Comparison of ENCODE assay signal across 11 cellular contexts in the genomic region with DNA sequence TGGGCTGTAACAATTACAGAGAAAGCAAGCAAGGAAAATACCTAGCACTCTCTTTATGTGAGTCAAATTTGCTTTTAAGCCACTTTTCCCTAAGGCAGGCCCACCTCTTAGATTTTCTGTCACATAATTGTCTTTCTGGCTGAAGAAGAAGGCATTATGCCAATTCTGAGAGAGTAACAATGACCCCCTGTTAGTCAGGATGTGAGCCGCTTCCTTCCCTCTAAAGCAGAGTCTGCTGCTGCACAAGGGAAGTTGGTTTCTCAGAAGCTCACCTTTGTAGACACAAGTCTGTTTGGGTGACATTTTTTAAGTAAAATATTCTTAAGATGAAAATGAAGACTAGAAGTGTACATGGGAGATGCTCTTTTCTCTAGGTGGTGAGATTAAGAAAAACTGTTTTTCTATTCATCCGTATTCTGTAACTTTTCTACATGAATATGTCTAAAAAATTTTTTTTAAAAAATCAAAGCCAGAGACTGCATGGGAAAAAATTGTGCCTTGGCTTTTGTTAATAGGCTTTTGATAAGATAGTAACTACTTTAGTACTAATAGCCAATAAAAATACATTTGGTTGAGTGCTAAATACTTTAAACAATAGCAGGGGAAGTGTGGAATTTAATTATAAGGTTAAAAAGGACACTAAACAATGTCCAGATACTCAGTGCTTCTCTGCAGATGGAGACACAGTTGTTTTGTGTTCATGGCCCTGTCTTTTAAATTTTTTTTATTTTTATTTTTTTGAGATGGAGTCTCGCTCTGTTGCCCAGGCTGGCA. TPM values are rescaled to one million over a fixed set of nuclear protein-coding genes. Genes with fewer than 3 reads are reported as not detected.
DNase-seq lines count a peak whose midpoint lies in the region; ATAC-seq and TF ChIP-seq lines count a peak whose summit lies in the region.
"Had no signal": no experiment of that assay in that cellular context is flagged by ENCODE, and none has a peak within 500 bp of the region (broad histone marks: within the 10 kb centered on the region; RNA-seq: fewer than 3 reads in every experiment).

No MANE protein-coding gene starts in this region.

- CTCF ChIA-PET in activated CD8-positive, alpha-beta T cell treated with anti-CD3 and anti-CD28 coated beads, Interleukin-2, amount 10 ng/mL, durations not matched to agents 7 days and 5 days (lab: Charles Lee) = interaction anchor here (0.7 to 13.6 kb wide), 3 partner anchors 10 to 287 kb away, joined by 3 to 321 read pairs (median 4); no protein-coding TSS in a partner anchor
- CTCF ChIA-PET in activated CD8-positive, alpha-beta T cell treated with anti-CD3 and anti-CD28 coated beads for 36 hours (lab: Charles Lee) = interaction anchor here (1.5 to 16.4 kb wide), 2 partner anchors 276 to 435 kb away, joined by 4 to 374 read pairs; no protein-coding TSS in a partner anchor

- H3K4me3 ChIP-seq in epithelial cell of esophagus (ENCODE audit: low read length) = no peak overlapping the region
- H3K4me3 ChIP-seq: lower lobe of right lung, pancreas, suprapubic skin had no signal

- intact Hi-C loops in activated CD8-positive, alpha-beta T cell treated with anti-CD3 and anti-CD28 coated beads for 36 hours (cut with micrococcal nuclease) = loop anchor here (5.0 kb wide), 1 partner anchor 90 kb away; the partner anchor contains the start of gene PELI1

- no peaks in the 10 kb centered on the region for H3K9me3 Mint-ChIP-seq in activated CD8-positive, alpha-beta T cell treated with anti-CD3 and anti-CD28 coated beads, Interleukin-2, amount 10 ng/mL, durations not matched to agents 7 days and 5 days (ENCODE audit: insufficient read depth)
- H3K9me3 Mint-ChIP-seq in activated CD8-positive, alpha-beta T cell treated with anti-CD3 and anti-CD28 coated beads for 36 hours = no peaks in the 10 kb centered on the region

- no peaks in the 10 kb centered on the region for H3K36me3 Mint-ChIP-seq in activated CD8-positive, alpha-beta T cell treated with anti-CD3 and anti-CD28 coated beads, Interleukin-2, amount 10 ng/mL, durations not matched to agents 7 days and 5 days (ENCODE audit: low read depth)
- no peaks in the 10 kb centered on the region for H3K36me3 Mint-ChIP-seq in activated CD8-positive, alpha-beta T cell treated with anti-CD3 and anti-CD28 coated beads for 36 hours (ENCODE audit: low read depth)

- H3K27ac Mint-ChIP-seq in activated CD8-positive, alpha-beta T cell treated with anti-CD3 and anti-CD28 coated beads, Interleukin-2, amount 10 ng/mL, durations not matched to agents 7 days and 5 days = no peak overlapping the region
- no peak overlapping the region for H3K27ac Mint-ChIP-seq in activated CD8-positive, alpha-beta T cell treated with anti-CD3 and anti-CD28 coated beads for 36 hours

- POLR2A ChIA-PET in activated CD8-positive, alpha-beta T cell treated with anti-CD3 and anti-CD28 coated beads, Interleukin-2, amount 10 ng/mL, durations not matched to agents 7 days and 5 days (lab: Charles Lee) = no interaction called here
- POLR2A ChIA-PET in activated CD8-positive, alpha-beta T cell treated with anti-CD3 and anti-CD28 coated beads for 36 hours (lab: Charles Lee) = interaction anchor here (1.1 kb wide), 1 partner anchor 287 kb away, joined by 3 read pairs; no protein-coding TSS in a partner anchor

- no peak for TF ChIP-seq CTCF in activated CD8-positive, alpha-beta T cell treated with anti-CD3 and anti-CD28 coated beads for 36 hours (IDR thresholded peaks at IDR 0.05)
- TF ChIP-seq CTCF in epithelial cell of esophagus (IDR thresholded peaks at IDR 0.05; ENCODE audit: insufficient read depth, low read depth, low read length, missing control alignments) = no peak

- ATAC-seq in activated CD8-positive, alpha-beta T cell treated with anti-CD3 and anti-CD28 coated beads, Interleukin-2, amount 10 ng/mL, durations not matched to agents 7 days and 5 days = peak; percentile 35
- ATAC-seq in activated CD8-positive, alpha-beta T cell treated with anti-CD3 and anti-CD28 coated beads for 36 hours = no peak
- ATAC-seq in GM18868 (IDR thresholded peaks at IDR 0.05; ENCODE audit: unreplicated experiment) (no peak), HG03442 (IDR thresholded peaks at IDR 0.05; ENCODE audit: unreplicated experiment) (no peak)
- ATAC-seq: lower lobe of right lung, pancreas had no signal

- peak; percentile 35 for DNase-seq in activated CD8-positive, alpha-beta T cell treated with anti-CD3 and anti-CD28 coated beads, Interleukin-2, amount 10 ng/mL, durations not matched to agents 7 days and 5 days
- no peak for DNase-seq in activated CD8-positive, alpha-beta T cell treated with anti-CD3 and anti-CD28 coated beads for 36 hours
- DNase-seq in KBM-7 (peak; percentile 41), epithelial cell of esophagus (ENCODE audit: low read depth) (peak; percentile 16), pulmonary artery endothelial cell (ENCODE audit: low read depth, low spot score) (peak; percentile 85), ACHN (no peak)
- DNase-seq: lower lobe of right lung, pancreas had no signal

- in situ Hi-C loops in KBM-7 (cut with MboI; ENCODE audit: low pct_unique_long_range_greater_than_20kb, low sequenced_read_pairs) = loop anchor here (25.0 kb wide), 1 partner anchor 260 kb away; no protein-coding TSS in a partner anchor
- in situ Hi-C loops in ACHN (cut with HindIII; ENCODE audit: low pct_ligation_motif_present, low pct_unique_long_range_greater_than_20kb, low sequenced_read_pairs) = loop anchor here (25.0 kb wide), 1 partner anchor 260 kb away; no protein-coding TSS in a partner anchor

- no peak overlapping the region for H3K4me3 Mint-ChIP-seq in activated CD8-positive, alpha-beta T cell treated with anti-CD3 and anti-CD28 coated beads, Interleukin-2, amount 10 ng/mL, durations not matched to agents 7 days and 5 days
- no peak overlapping the region for H3K4me3 Mint-ChIP-seq in activated CD8-positive, alpha-beta T cell treated with anti-CD3 and anti-CD28 coated beads for 36 hours

- H3K27me3 Mint-ChIP-seq in activated CD8-positive, alpha-beta T cell treated with anti-CD3 and anti-CD28 coated beads, Interleukin-2, amount 10 ng/mL, durations not matched to agents 7 days and 5 days (ENCODE audit: low read depth) = no peaks in the 10 kb centered on the region
- H3K27me3 Mint-ChIP-seq in activated CD8-positive, alpha-beta T cell treated with anti-CD3 and anti-CD28 coated beads for 36 hours = no peaks in the 10 kb centered on the region

- H3K4me1 Mint-ChIP-seq in activated CD8-positive, alpha-beta T cell treated with anti-CD3 and anti-CD28 coated beads, Interleukin-2, amount 10 ng/mL, durations not matched to agents 7 days and 5 days (ENCODE audit: low read depth) = peaks cover 40% of the 10 kb centered on the region
- H3K4me1 Mint-ChIP-seq in activated CD8-positive, alpha-beta T cell treated with anti-CD3 and anti-CD28 coated beads for 36 hours (ENCODE audit: low read depth) = peaks cover 40% of the 10 kb centered on the region

RNA-seq across cellular contexts. Expression of gene VPS54, which starts 33.4 kb away (rescaled TPM):
- total RNA-seq in activated CD8-positive, alpha-beta T cell treated with anti-CD3 and anti-CD28 coated beads, Interleukin-2, amount 10 ng/mL, durations not matched to agents 7 days and 5 days = 10 to 100 TPM; 13.4 to 14.3 TPM
- 1 to 10 TPM; 8.9 to 9.4 TPM for total RNA-seq in activated CD8-positive, alpha-beta T cell treated with anti-CD3 and anti-CD28 coated beads for 36 hours
- 17.6 and 24.3 TPM in 2 replicates for total RNA-seq in pulmonary artery endothelial cell

Comparison
In these comparisons a context has a peak if more than half of its experiments do, and no peak if none do; other contexts are left out.
1. DNase-seq: peak in activated CD8-positive, alpha-beta T cell treated with anti-CD3 and anti-CD28 coated beads, Interleukin-2, amount 10 ng/mL, durations not matched to agents 7 days and 5 days (single experiment), KBM-7 (single experiment), epithelial cell of esophagus (single experiment) and pulmonary artery endothelial cell (single experiment); none in activated CD8-positive, alpha-beta T cell treated with anti-CD3 and anti-CD28 coated beads for 36 hours (single experiment) and ACHN (single experiment).